ENCODE assay signal across 1 cellular context in genomic region chr15:90414408-90415028, GRCh38.
TF ChIP-seq lines count a peak whose summit lies in the region.

No MANE protein-coding gene starts in this region.

TF ChIP-seq in SK-N-SH, 30 proteins besides CTCF, POLR2A, EP300 and RAD21 (continued from another document):
- TF ChIP-seq USF2 (IDR thresholded peaks at IDR 0.05; ENCODE audit: borderline replicate concordance, low read depth, low read length): no peak
- TF ChIP-seq GATA2 (CRISPR knock-in tag; IDR thresholded peaks at IDR 0.05): no peak
- no peak for TF ChIP-seq RXRA (IDR thresholded peaks at IDR 0.05; ENCODE audit: borderline replicate concordance, low read depth)
- TF ChIP-seq TEAD4 (IDR thresholded peaks at IDR 0.05; ENCODE audit: borderline replicate concordance, insufficient read depth): peak; percentile 44; the same call in 1 of the 2 replicates
- peak; percentile 86 for TF ChIP-seq FOSL2 (IDR thresholded peaks at IDR 0.05; ENCODE audit: borderline replicate concordance, low read depth)
- TF ChIP-seq JUND (IDR thresholded peaks at IDR 0.05): peak; percentile 86
- no peak for TF ChIP-seq MAX (IDR thresholded peaks at IDR 0.05; ENCODE audit: low read depth)
- no peak for TF ChIP-seq NFIC (IDR thresholded peaks at IDR 0.05; ENCODE audit: borderline replicate concordance)
- no peak for TF ChIP-seq SIN3A (IDR thresholded peaks at IDR 0.05; ENCODE audit: borderline replicate concordance, low read depth, low read length)
